ENCODE assay signal across 1 cellular context in the genomic region with DNA sequence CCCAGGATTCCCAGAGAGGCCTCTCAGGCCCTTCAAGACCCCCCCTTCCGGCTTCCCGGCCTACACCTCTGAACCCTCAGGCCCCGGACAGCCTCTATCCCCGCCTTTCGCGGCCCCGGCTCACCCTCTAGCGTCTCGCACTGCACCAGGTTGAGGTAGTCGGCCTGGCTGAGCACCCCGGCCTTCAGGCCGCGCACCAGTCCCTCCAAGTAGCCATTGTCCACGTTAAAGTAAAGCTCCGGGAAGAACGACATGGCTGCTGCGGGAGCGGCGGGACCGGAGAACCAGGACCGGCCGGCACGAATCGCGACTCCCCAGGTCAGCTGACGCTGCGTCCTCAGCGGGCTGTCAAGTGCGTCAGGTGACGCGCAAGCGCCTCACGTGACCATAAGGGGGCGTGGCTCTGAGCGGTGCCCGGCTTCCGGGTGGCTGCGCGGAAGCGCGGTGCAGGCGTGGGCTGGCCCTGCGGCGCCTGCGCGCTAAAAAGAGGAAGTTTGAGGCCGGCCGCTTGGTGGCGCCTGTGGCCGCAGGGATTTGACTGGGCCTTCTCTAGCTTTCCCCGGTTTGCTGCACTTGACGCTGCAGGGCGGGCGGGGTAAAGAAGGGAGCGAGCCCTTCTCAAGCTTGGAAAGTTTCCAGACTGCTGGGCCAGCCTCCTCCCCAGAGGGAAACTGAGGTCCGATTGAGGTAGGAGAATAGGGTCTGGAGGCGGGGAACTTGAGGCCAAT.
TF ChIP-seq lines count a peak whose summit lies in the region.

A gene (minus strand): TSS at position 325 of the 728 bp plus-strand sequence. CDS start 71 bp downstream, at position 254.

TF ChIP-seq in HepG2, 621 proteins besides CTCF, POLR2A, EP300 and RAD21 (continued from another document and continues in another):
- TF ChIP-seq, protein P1, sequence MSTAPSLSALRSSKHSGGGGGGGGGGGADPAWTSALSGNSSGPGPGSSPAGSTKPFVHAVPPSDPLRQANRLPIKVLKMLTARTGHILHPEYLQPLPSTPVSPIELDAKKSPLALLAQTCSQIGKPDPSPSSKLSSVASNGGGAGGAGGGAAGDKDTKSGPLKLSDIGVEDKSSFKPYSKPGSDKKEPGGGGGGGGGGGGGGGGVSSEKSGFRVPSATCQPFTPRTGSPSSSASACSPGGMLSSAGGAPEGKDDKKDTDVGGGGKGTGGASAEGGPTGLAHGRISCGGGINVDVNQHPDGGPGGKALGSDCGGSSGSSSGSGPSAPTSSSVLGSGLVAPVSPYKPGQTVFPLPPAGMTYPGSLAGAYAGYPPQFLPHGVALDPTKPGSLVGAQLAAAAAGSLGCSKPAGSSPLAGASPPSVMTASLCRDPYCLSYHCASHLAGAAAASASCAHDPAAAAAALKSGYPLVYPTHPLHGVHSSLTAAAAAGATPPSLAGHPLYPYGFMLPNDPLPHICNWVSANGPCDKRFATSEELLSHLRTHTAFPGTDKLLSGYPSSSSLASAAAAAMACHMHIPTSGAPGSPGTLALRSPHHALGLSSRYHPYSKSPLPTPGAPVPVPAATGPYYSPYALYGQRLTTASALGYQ (CRISPR knock-in tag; IDR thresholded peaks at IDR 0.05), result peak; percentile 75; the same call in 1 of the 2 replicates
- peak; percentile 95 for TF ChIP-seq ZFP82 (CRISPR knock-in tag; IDR thresholded peaks at IDR 0.05; ENCODE audit: borderline replicate concordance)
- peak; percentile 74 for TF ChIP-seq AGO2 (optimal IDR thresholded peaks at IDR 0.05; ENCODE audit: low read depth, low read length)
- TF ChIP-seq, protein P2, sequence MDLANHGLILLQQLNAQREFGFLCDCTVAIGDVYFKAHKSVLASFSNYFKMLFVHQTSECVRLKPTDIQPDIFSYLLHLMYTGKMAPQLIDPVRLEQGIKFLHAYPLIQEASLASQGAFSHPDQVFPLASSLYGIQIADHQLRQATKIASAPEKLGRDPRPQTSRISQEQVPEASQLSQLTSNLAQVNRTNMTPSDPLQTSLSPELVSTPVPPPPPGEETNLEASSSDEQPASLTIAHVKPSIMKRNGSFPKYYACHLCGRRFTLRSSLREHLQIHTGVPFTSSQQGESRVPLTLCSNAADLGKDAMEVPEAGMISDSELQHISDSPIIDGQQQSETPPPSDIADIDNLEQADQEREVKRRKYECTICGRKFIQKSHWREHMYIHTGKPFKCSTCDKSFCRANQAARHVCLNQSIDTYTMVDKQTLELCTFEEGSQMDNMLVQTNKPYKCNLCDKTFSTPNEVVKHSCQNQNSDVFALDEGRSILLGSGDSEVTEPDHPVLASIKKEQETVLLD (CRISPR knock-in tag; IDR thresholded peaks at IDR 0.05; ENCODE audit: low read depth), result peak; percentile 89
- TF ChIP-seq, protein P3, sequence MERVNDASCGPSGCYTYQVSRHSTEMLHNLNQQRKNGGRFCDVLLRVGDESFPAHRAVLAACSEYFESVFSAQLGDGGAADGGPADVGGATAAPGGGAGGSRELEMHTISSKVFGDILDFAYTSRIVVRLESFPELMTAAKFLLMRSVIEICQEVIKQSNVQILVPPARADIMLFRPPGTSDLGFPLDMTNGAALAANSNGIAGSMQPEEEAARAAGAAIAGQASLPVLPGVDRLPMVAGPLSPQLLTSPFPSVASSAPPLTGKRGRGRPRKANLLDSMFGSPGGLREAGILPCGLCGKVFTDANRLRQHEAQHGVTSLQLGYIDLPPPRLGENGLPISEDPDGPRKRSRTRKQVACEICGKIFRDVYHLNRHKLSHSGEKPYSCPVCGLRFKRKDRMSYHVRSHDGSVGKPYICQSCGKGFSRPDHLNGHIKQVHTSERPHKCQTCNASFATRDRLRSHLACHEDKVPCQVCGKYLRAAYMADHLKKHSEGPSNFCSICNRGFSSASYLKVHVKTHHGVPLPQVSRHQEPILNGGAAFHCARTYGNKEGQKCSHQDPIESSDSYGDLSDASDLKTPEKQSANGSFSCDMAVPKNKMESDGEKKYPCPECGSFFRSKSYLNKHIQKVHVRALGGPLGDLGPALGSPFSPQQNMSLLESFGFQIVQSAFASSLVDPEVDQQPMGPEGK (CRISPR knock-in tag; IDR thresholded peaks at IDR 0.05), result peak; percentile 73
- TF ChIP-seq, protein P4, sequence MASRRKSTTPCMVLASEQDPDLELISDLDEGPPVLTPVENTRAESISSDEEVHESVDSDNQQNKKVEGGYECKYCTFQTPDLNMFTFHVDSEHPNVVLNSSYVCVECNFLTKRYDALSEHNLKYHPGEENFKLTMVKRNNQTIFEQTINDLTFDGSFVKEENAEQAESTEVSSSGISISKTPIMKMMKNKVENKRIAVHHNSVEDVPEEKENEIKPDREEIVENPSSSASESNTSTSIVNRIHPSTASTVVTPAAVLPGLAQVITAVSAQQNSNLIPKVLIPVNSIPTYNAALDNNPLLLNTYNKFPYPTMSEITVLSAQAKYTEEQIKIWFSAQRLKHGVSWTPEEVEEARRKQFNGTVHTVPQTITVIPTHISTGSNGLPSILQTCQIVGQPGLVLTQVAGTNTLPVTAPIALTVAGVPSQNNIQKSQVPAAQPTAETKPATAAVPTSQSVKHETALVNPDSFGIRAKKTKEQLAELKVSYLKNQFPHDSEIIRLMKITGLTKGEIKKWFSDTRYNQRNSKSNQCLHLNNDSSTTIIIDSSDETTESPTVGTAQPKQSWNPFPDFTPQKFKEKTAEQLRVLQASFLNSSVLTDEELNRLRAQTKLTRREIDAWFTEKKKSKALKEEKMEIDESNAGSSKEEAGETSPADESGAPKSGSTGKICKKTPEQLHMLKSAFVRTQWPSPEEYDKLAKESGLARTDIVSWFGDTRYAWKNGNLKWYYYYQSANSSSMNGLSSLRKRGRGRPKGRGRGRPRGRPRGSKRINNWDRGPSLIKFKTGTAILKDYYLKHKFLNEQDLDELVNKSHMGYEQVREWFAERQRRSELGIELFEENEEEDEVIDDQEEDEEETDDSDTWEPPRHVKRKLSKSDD (CRISPR knock-in tag; IDR thresholded peaks at IDR 0.05; ENCODE audit: low read depth), result peak; percentile 78; the same call in 1 of the 2 replicates
- TF ChIP-seq NAIF1 (CRISPR knock-in tag; IDR thresholded peaks at IDR 0.05; ENCODE audit: borderline replicate concordance), result 0 out of 2 replicates have a peak, but pooled peaks have one; percentile 46
- TF ChIP-seq ZNF331 (CRISPR knock-in tag; IDR thresholded peaks at IDR 0.05), result peak; percentile 76; the same call in 1 of the 2 replicates
- TF ChIP-seq ZNF749 (CRISPR knock-in tag; IDR thresholded peaks at IDR 0.05; ENCODE audit: borderline replicate concordance), result no peak
- TF ChIP-seq ZNF614 (CRISPR knock-in tag; IDR thresholded peaks at IDR 0.05; ENCODE audit: borderline replicate concordance), result peak; percentile 72; the same call in 1 of the 2 replicates
- no peak for TF ChIP-seq ZNF101 (CRISPR knock-in tag; IDR thresholded peaks at IDR 0.05; ENCODE audit: borderline replicate concordance, low read depth)
- no peak for TF ChIP-seq BCL6 (CRISPR knock-in tag; IDR thresholded peaks at IDR 0.05)
- TF ChIP-seq TP53 (CRISPR knock-in tag; conservative IDR thresholded peaks at IDR 0.05), result peak; percentile 38
- TF ChIP-seq HDAC1 (CRISPR knock-in tag; IDR thresholded peaks at IDR 0.05), result peak; percentile 100
- TF ChIP-seq ZNF746 (CRISPR knock-in tag; IDR thresholded peaks at IDR 0.05), result peak; percentile 49; the same call in 1 of the 2 replicates
- peak; percentile 91 for TF ChIP-seq CBX1 (IDR thresholded peaks at IDR 0.05; ENCODE audit: low read depth)
- no peak for TF ChIP-seq ATM (IDR thresholded peaks at IDR 0.05; ENCODE audit: borderline replicate concordance)
- TF ChIP-seq GZF1 (CRISPR knock-in tag; IDR thresholded peaks at IDR 0.05), result peak; percentile 4; the same call in 1 of the 2 replicates
- TF ChIP-seq ZNF703 (CRISPR knock-in tag; IDR thresholded peaks at IDR 0.05; ENCODE audit: borderline replicate concordance), result peak; percentile 92; the same call in 1 of the 2 replicates
- TF ChIP-seq ZNF883 (CRISPR knock-in tag; IDR thresholded peaks at IDR 0.05; ENCODE audit: not compliant biosample characterization), result peak; percentile 53
- TF ChIP-seq TGIF2 (CRISPR knock-in tag; IDR thresholded peaks at IDR 0.05), result peak; percentile 100
- TF ChIP-seq ZNF790 (CRISPR knock-in tag; IDR thresholded peaks at IDR 0.05; ENCODE audit: borderline replicate concordance), result 0 out of 2 replicates have a peak, but pooled peaks have one; percentile 25
- TF ChIP-seq, protein P5, sequence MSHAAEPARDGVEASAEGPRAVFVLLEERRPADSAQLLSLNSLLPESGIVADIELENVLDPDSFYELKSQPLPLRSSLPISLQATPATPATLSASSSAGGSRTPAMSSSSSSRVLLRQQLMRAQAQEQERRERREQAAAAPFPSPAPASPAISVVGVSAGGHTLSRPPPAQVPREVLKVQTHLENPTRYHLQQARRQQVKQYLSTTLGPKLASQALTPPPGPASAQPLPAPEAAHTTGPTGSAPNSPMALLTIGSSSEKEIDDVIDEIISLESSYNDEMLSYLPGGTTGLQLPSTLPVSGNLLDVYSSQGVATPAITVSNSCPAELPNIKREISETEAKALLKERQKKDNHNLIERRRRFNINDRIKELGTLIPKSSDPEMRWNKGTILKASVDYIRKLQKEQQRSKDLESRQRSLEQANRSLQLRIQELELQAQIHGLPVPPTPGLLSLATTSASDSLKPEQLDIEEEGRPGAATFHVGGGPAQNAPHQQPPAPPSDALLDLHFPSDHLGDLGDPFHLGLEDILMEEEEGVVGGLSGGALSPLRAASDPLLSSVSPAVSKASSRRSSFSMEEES (CRISPR knock-in tag; IDR thresholded peaks at IDR 0.05), result peak; percentile 99
- TF ChIP-seq MXD4 (CRISPR knock-in tag; IDR thresholded peaks at IDR 0.05), result peak; percentile 96
- TF ChIP-seq PCBP1 (IDR thresholded peaks at IDR 0.05; ENCODE audit: borderline replicate concordance, low read depth, low read length), result peak; percentile 33
- peak; percentile 65; the same call in 1 of the 2 replicates for TF ChIP-seq ZNF232 (CRISPR knock-in tag; IDR thresholded peaks at IDR 0.05; ENCODE audit: borderline replicate concordance)
- peak; percentile 85; the same call in 1 of the 2 replicates for TF ChIP-seq ZNF431 (CRISPR knock-in tag; IDR thresholded peaks at IDR 0.05; ENCODE audit: borderline replicate concordance, low read depth)
- TF ChIP-seq ZNF468 (CRISPR knock-in tag; IDR thresholded peaks at IDR 0.05), result no peak
- TF ChIP-seq ZNF547 (CRISPR knock-in tag; IDR thresholded peaks at IDR 0.05), result peak; percentile 66; the same call in 1 of the 2 replicates
- TF ChIP-seq ZNF432 (CRISPR knock-in tag; IDR thresholded peaks at IDR 0.05; ENCODE audit: borderline replicate concordance), result no peak
- TF ChIP-seq HOXA3 (CRISPR knock-in tag; IDR thresholded peaks at IDR 0.05), result peak; percentile 92
- TF ChIP-seq SUZ12 (IDR thresholded peaks at IDR 0.05; ENCODE audit: low read depth, low read length), result no peak
- TF ChIP-seq, protein P6, sequence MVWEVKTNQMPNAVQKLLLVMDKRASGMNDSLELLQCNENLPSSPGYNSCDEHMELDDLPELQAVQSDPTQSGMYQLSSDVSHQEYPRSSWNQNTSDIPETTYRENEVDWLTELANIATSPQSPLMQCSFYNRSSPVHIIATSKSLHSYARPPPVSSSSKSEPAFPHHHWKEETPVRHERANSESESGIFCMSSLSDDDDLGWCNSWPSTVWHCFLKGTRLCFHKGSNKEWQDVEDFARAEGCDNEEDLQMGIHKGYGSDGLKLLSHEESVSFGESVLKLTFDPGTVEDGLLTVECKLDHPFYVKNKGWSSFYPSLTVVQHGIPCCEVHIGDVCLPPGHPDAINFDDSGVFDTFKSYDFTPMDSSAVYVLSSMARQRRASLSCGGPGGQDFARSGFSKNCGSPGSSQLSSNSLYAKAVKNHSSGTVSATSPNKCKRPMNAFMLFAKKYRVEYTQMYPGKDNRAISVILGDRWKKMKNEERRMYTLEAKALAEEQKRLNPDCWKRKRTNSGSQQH (CRISPR knock-in tag; IDR thresholded peaks at IDR 0.05; ENCODE audit: low read depth), result peak; percentile 93; the same call in 1 of the 2 replicates
- TF ChIP-seq ELF1 (CRISPR knock-in tag; IDR thresholded peaks at IDR 0.05), result peak; percentile 100
- TF ChIP-seq, protein P7, sequence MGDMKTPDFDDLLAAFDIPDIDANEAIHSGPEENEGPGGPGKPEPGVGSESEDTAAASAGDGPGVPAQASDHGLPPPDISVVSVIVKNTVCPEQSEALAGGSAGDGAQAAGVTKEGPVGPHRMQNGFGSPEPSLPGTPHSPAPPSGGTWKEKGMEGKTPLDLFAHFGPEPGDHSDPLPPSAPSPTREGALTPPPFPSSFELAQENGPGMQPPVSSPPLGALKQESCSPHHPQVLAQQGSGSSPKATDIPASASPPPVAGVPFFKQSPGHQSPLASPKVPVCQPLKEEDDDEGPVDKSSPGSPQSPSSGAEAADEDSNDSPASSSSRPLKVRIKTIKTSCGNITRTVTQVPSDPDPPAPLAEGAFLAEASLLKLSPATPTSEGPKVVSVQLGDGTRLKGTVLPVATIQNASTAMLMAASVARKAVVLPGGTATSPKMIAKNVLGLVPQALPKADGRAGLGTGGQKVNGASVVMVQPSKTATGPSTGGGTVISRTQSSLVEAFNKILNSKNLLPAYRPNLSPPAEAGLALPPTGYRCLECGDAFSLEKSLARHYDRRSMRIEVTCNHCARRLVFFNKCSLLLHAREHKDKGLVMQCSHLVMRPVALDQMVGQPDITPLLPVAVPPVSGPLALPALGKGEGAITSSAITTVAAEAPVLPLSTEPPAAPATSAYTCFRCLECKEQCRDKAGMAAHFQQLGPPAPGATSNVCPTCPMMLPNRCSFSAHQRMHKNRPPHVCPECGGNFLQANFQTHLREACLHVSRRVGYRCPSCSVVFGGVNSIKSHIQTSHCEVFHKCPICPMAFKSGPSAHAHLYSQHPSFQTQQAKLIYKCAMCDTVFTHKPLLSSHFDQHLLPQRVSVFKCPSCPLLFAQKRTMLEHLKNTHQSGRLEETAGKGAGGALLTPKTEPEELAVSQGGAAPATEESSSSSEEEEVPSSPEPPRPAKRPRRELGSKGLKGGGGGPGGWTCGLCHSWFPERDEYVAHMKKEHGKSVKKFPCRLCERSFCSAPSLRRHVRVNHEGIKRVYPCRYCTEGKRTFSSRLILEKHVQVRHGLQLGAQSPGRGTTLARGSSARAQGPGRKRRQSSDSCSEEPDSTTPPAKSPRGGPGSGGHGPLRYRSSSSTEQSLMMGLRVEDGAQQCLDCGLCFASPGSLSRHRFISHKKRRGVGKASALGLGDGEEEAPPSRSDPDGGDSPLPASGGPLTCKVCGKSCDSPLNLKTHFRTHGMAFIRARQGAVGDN (CRISPR knock-in tag; IDR thresholded peaks at IDR 0.05), result peak; percentile 95
- peak; percentile 96 for TF ChIP-seq GABPB1 (CRISPR knock-in tag; IDR thresholded peaks at IDR 0.05)
- peak; percentile 76; the same call in 1 of the 2 replicates for TF ChIP-seq ZKSCAN8 (CRISPR knock-in tag; IDR thresholded peaks at IDR 0.05; ENCODE audit: borderline replicate concordance)
- peak; percentile 80; the same call in 1 of the 2 replicates for TF ChIP-seq ZNF670 (CRISPR knock-in tag; IDR thresholded peaks at IDR 0.05; ENCODE audit: borderline replicate concordance)
- peak; percentile 77; the same call in 1 of the 2 replicates for TF ChIP-seq ZNF564 (CRISPR knock-in tag; IDR thresholded peaks at IDR 0.05)
- TF ChIP-seq, protein P8, sequence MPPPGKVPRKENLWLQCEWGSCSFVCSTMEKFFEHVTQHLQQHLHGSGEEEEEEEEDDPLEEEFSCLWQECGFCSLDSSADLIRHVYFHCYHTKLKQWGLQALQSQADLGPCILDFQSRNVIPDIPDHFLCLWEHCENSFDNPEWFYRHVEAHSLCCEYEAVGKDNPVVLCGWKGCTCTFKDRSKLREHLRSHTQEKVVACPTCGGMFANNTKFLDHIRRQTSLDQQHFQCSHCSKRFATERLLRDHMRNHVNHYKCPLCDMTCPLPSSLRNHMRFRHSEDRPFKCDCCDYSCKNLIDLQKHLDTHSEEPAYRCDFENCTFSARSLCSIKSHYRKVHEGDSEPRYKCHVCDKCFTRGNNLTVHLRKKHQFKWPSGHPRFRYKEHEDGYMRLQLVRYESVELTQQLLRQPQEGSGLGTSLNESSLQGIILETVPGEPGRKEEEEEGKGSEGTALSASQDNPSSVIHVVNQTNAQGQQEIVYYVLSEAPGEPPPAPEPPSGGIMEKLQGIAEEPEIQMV (CRISPR knock-in tag; IDR thresholded peaks at IDR 0.05; ENCODE audit: low read depth), result 0 out of 2 replicates have a peak, but pooled peaks have one; percentile 68
- TF ChIP-seq SRSF4 (IDR thresholded peaks at IDR 0.05; ENCODE audit: low read depth, low read length, poor library complexity, severe bottlenecking), result no peak
